Comparison of ENCODE assay signal across 11 cellular contexts in genomic region chr16:75238853-75239371, GRCh38. TPM values are rescaled to one million over a fixed set of nuclear protein-coding genes. Genes with fewer than 3 reads are reported as not detected.
A peak's percentile ranks its signal among the peaks of the same experiment; 100 is the strongest.
DNase-seq lines count a peak whose midpoint lies in the region; ATAC-seq, FAIRE-seq and TF ChIP-seq lines count a peak whose summit lies in the region.
"Had no signal": no experiment of that assay in that cellular context is flagged by ENCODE, and none has a peak within 500 bp of the region (broad histone marks: within the 10 kb centered on the region; RNA-seq: fewer than 3 reads in every experiment).

No MANE protein-coding gene starts in this region.

- H3K27ac ChIP-seq in angular gyrus (ENCODE audit: low read depth, low read length) (peak overlapping the region; percentile 99), left ventricle myocardium inferior (replicated peaks) (peak overlapping the region; percentile 88), skeletal muscle tissue (ENCODE audit: low read depth, low read length) (peak overlapping the region; percentile 93)

- H3K4me1 ChIP-seq in left ventricle myocardium inferior (peaks cover 86% of the 10 kb centered on the region), skeletal muscle tissue (ENCODE audit: control insufficient read depth in 3 of 3, insufficient read depth in 3 of 3, low read length in 3 of 3) (peaks cover 53 to 79% (median 64%) of the 10 kb centered on the region in 3 donors)

- DNase-seq in GM12892 (ENCODE audit: insufficient read length) (no peak), left ventricle myocardium inferior (no peak), frontal cortex (ENCODE audit: low spot score in 2 of 2) (no peak), retina (no peak), OCI-M2 (lab: John Stamatoyannopoulos, UW; ENCODE audit: unreplicated experiment) (no peak)
- DNase-seq: NCI-H1048 had no signal

- TF ChIP-seq POLR2A in GM12892 (IDR thresholded peaks at IDR 0.05; ENCODE audit: low read depth, low read length): no peak

- H3K27me3 ChIP-seq in left ventricle myocardium inferior (ENCODE audit: low read depth) (no peaks in the 10 kb centered on the region), skeletal muscle tissue (ENCODE audit: control insufficient read depth in 3 of 3, insufficient read depth in 3 of 3, low read length in 3 of 3) (peaks cover 0 to 2% (median 0%) of the 10 kb centered on the region in 3 donors)

- H3K9ac ChIP-seq in skeletal muscle tissue (ENCODE audit: low read depth in 1 of 3, low read length in 3 of 3): peak overlapping the region; percentile 65 to 79 (median 70)

- H3K4me3 ChIP-seq in left ventricle myocardium inferior (peak overlapping the region; percentile 6), skeletal muscle tissue (ENCODE audit: low read length in 3 of 3) (peak overlapping the region in 2 of 3 donors; percentile 18 to 49)

- intact Hi-C loops in left ventricle myocardium inferior (cut with micrococcal nuclease): no loop called here

- H3K9me3 ChIP-seq in left ventricle myocardium inferior (replicated peaks) (no peaks in the 10 kb centered on the region), skeletal muscle tissue (ENCODE audit: control insufficient read depth in 3 of 3, low read length in 3 of 3) (no peaks in the 10 kb centered on the region)

- FAIRE-seq in GM12892 (lab: Jason Lieb, UNC): peak; percentile 30
- FAIRE-seq in frontal cortex (lab: Jason Lieb, UNC): no peak

- ATAC-seq in GM18511 (IDR thresholded peaks at IDR 0.05; ENCODE audit: unreplicated experiment): no peak

- H3K36me3 ChIP-seq in left ventricle myocardium inferior (peaks cover 56% of the 10 kb centered on the region), skeletal muscle tissue (ENCODE audit: control insufficient read depth in 3 of 3, insufficient read depth in 3 of 3, low read length in 3 of 3) (peaks cover 44 to 46% (median 46%) of the 10 kb centered on the region in 3 donors)

- TF ChIP-seq CTCF in left ventricle myocardium inferior (IDR thresholded peaks at IDR 0.05; ENCODE audit: borderline replicate concordance): peak; percentile 31

RNA-seq across cellular contexts. Expression of gene BCAR1, which starts 12.5 kb away (rescaled TPM):
- 1.5 TPM for polyA plus RNA-seq in GM12892 (2012; ENCODE audit: missing spikeins)
- total RNA-seq in left ventricle myocardium inferior (82.8 TPM), skeletal muscle tissue (19.3 TPM), frontal cortex (21.6 TPM)

RNA-seq across cellular contexts. Expression of gene CTRB1, which starts 20.1 kb away (rescaled TPM):
- polyA plus RNA-seq in GM12892 (2012; ENCODE audit: missing spikeins): not detected
- total RNA-seq in left ventricle myocardium inferior: not detected
- not detected for total RNA-seq in skeletal muscle tissue
- total RNA-seq in frontal cortex: not detected
- total RNA-seq: activated CD8-positive, alpha-beta memory T cell treated with anti-CD3 and anti-CD28 coated beads for 36 hours; glomerular endothelial cell had no signal

RNA-seq across cellular contexts. Expression of gene CTRB2, which starts 32.0 kb away (rescaled TPM):
- not detected for polyA plus RNA-seq in GM12892 (2012; ENCODE audit: missing spikeins)
- total RNA-seq in left ventricle myocardium inferior: not detected
- not detected for total RNA-seq in skeletal muscle tissue
- not detected for total RNA-seq in frontal cortex
- total RNA-seq: activated CD8-positive, alpha-beta memory T cell treated with anti-CD3 and anti-CD28 coated beads for 36 hours; glomerular endothelial cell had no signal
